In the genomic region with DNA sequence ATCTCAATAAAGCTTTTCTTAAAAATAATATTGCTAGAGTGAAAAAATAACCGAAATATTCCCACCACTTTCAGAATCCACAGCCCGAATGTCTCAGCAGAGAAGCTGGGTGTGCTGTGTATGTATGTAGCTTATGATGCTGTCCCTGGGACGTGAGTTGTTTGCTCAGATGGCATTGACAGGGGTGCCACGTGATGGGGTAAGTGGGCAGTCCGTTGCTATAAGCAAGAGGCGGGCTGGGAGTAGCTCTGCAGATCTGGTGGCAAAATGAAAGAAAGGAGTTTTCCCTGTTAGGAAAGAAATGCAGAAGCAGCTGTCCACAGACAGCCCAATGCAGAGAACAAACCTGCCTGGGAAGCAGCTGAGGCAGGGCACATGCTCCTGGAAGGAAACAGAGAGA, we compare ENCODE assay signal across 11 cellular contexts. TPM values are rescaled to one million over a fixed set of nuclear protein-coding genes. Genes with fewer than 3 reads are reported as not detected.
DNase-seq lines count a peak whose midpoint lies in the region; ATAC-seq, FAIRE-seq and TF ChIP-seq lines count a peak whose summit lies in the region.
"Had no signal": no experiment of that assay in that cellular context is flagged by ENCODE, and none has a peak within 500 bp of the region (broad histone marks: within the 10 kb centered on the region; RNA-seq: fewer than 3 reads in every experiment).

No MANE protein-coding gene starts in this region.

- intact Hi-C loops in esophagus squamous epithelium (cut with DNase I), result no loop called here

- H3K4me1 ChIP-seq in esophagus squamous epithelium, result peaks cover 13 to 37% (median 26%) of the 10 kb centered on the region in 3 donors
- H3K4me1 ChIP-seq in skeletal muscle tissue (ENCODE audit: control insufficient read depth in 3 of 3, insufficient read depth in 3 of 3, low read length in 3 of 3), result peaks cover 14 to 22% (median 15%) of the 10 kb centered on the region in 3 donors

- FAIRE-seq in GM12892 (lab: Jason Lieb, UNC), result no peak
- FAIRE-seq: GM18507 had no signal

- H3K27me3 ChIP-seq in esophagus squamous epithelium (no peaks in the 10 kb centered on the region), skeletal muscle tissue (ENCODE audit: control insufficient read depth in 3 of 3, insufficient read depth in 3 of 3, low read length in 3 of 3) (no peaks in the 10 kb centered on the region)

- H3K27me3 Mint-ChIP-seq in activated CD8-positive, alpha-beta memory T cell treated with anti-CD3 and anti-CD28 coated beads, Interleukin-2, amount 10 ng/mL, durations not matched to agents 7 days and 5 days, result peaks cover 9% of the 10 kb centered on the region

- H3K9ac ChIP-seq in skeletal muscle tissue (ENCODE audit: low read depth in 1 of 3, low read length in 3 of 3), result peak overlapping the region in 1 of 3 donors; percentile 66

- H3K9me3 ChIP-seq in esophagus squamous epithelium (no peaks in the 10 kb centered on the region), skeletal muscle tissue (ENCODE audit: control insufficient read depth in 3 of 3, low read length in 3 of 3) (no peaks in the 10 kb centered on the region)

- CTCF ChIA-PET in activated CD8-positive, alpha-beta memory T cell treated with anti-CD3 and anti-CD28 coated beads, Interleukin-2, amount 10 ng/mL, durations not matched to agents 7 days and 5 days (lab: Charles Lee), result interaction anchor here (3.2 kb wide), 1 partner anchor 19 kb away, joined by 12 read pairs; no protein-coding TSS in a partner anchor

- TF ChIP-seq POLR2A in esophagus squamous epithelium (IDR thresholded peaks at IDR 0.05) (no peak), GM12892 (IDR thresholded peaks at IDR 0.05; ENCODE audit: low read depth, low read length) (no peak)

- H3K36me3 ChIP-seq in esophagus squamous epithelium (no peaks in the 10 kb centered on the region), skeletal muscle tissue (ENCODE audit: control insufficient read depth in 3 of 3, insufficient read depth in 3 of 3, low read length in 3 of 3) (no peaks in the 10 kb centered on the region)

- no peak for TF ChIP-seq CTCF in esophagus squamous epithelium (IDR thresholded peaks at IDR 0.05)

- H3K4me3 ChIP-seq in esophagus squamous epithelium (peak overlapping the region in 2 of 4 donors; percentile 0 to 37), skeletal muscle tissue (ENCODE audit: low read length in 3 of 3) (peak overlapping the region in 2 of 3 donors; percentile 59 to 61)

- no peak overlapping the region for H3K27ac Mint-ChIP-seq in activated CD8-positive, alpha-beta memory T cell treated with anti-CD3 and anti-CD28 coated beads, Interleukin-2, amount 10 ng/mL, durations not matched to agents 7 days and 5 days

- peak; percentile 21 to 90 (median 79) for DNase-seq in NCI-H1417 (lab: John Stamatoyannopoulos, UW)
- DNase-seq in NCI-H1417 treated with DMSO at 0.1 percent for 48 hours (lab: John Stamatoyannopoulos, UW), result no peak
- peak; percentile 71 for DNase-seq in RPMI7951 (ENCODE audit: low read depth)
- DNase-seq in esophagus squamous epithelium (lab: John Stamatoyannopoulos, UW), result no peak
- DNase-seq in activated T-cell treated with anti-CD3 and anti-CD28 coated beads, Interleukin-2, amount 50 U/mL, for 48 hours, result no peak
- no peak for DNase-seq in GM12892 (ENCODE audit: insufficient read length)
- no peak for DNase-seq in activated CD8-positive, alpha-beta memory T cell treated with anti-CD3 and anti-CD28 coated beads, Interleukin-2, amount 10 ng/mL, durations not matched to agents 7 days and 5 days
- DNase-seq: mesendoderm, NCI-H2171 had no signal

- no peaks in the 10 kb centered on the region for H3K9me3 Mint-ChIP-seq in activated CD8-positive, alpha-beta memory T cell treated with anti-CD3 and anti-CD28 coated beads, Interleukin-2, amount 10 ng/mL, durations not matched to agents 7 days and 5 days (ENCODE audit: low read depth)

- H3K4me1 Mint-ChIP-seq in activated CD8-positive, alpha-beta memory T cell treated with anti-CD3 and anti-CD28 coated beads, Interleukin-2, amount 10 ng/mL, durations not matched to agents 7 days and 5 days, result peaks cover 9% of the 10 kb centered on the region

- WGBS in esophagus squamous epithelium, 2 donors, result 31% methylated on average over 6 of the region's 6 CpGs

- H3K27ac ChIP-seq in esophagus squamous epithelium, result peak overlapping the region in 3 of 4 donors; percentile 1 to 40 (median 3)
- no peak overlapping the region for H3K27ac ChIP-seq in skeletal muscle tissue (ENCODE audit: low read depth, low read length)

- peaks cover 1% of the 10 kb centered on the region for H3K36me3 Mint-ChIP-seq in activated CD8-positive, alpha-beta memory T cell treated with anti-CD3 and anti-CD28 coated beads, Interleukin-2, amount 10 ng/mL, durations not matched to agents 7 days and 5 days

- H3K4me3 Mint-ChIP-seq in activated CD8-positive, alpha-beta memory T cell treated with anti-CD3 and anti-CD28 coated beads, Interleukin-2, amount 10 ng/mL, durations not matched to agents 7 days and 5 days, result no peak overlapping the region

- ATAC-seq in activated CD8-positive, alpha-beta memory T cell treated with anti-CD3 and anti-CD28 coated beads, Interleukin-2, amount 10 ng/mL, durations not matched to agents 7 days and 5 days, result no peak

RNA-seq across cellular contexts. Expression of a gene that starts 3.8 kb away (rescaled TPM):
- 20.1 and 24.2 TPM in 2 replicates for total RNA-seq in RPMI7951 (2014; rRNA removed; shearing (Covaris generic))
- total RNA-seq in esophagus squamous epithelium (10 to 100 TPM; 16.3 to 27.3 (median 18.7) TPM), skeletal muscle tissue (26.6 TPM)
- 11.4 TPM for polyA plus RNA-seq in GM12892 (2012; ENCODE audit: missing spikeins)
- 10 to 100 TPM; 23.8 to 30.7 TPM for total RNA-seq in activated CD8-positive, alpha-beta memory T cell treated with anti-CD3 and anti-CD28 coated beads, Interleukin-2, amount 10 ng/mL, durations not matched to agents 7 days and 5 days

RNA-seq across cellular contexts. Expression of a gene that starts 60.0 kb away (rescaled TPM):
- 13.8 and 25.1 TPM in 2 replicates for total RNA-seq in RPMI7951 (2014; rRNA removed; shearing (Covaris generic))
- total RNA-seq in esophagus squamous epithelium (10 to 100 TPM; 31.9 to 48.8 (median 34.4) TPM), skeletal muscle tissue (16.7 TPM)
- 25.1 TPM for polyA plus RNA-seq in GM12892 (2012; ENCODE audit: missing spikeins)
- total RNA-seq in activated CD8-positive, alpha-beta memory T cell treated with anti-CD3 and anti-CD28 coated beads, Interleukin-2, amount 10 ng/mL, durations not matched to agents 7 days and 5 days, result 10 to 100 TPM; 52.4 to 56.1 TPM

Comparison
In these comparisons a context has a peak if more than half of its experiments do, and no peak if none do; other contexts are left out.
1. DNase-seq: peak in NCI-H1417 (3 of 3) and RPMI7951 (single experiment); none in NCI-H1417 treated with DMSO at 0.1 percent for 48 hours (single experiment), esophagus squamous epithelium (single experiment), activated T-cell treated with anti-CD3 and anti-CD28 coated beads, Interleukin-2, amount 50 U/mL, for 48 hours (0 of 2), GM12892 (single experiment) and activated CD8-positive, alpha-beta memory T cell treated with anti-CD3 and anti-CD28 coated beads, Interleukin-2, amount 10 ng/mL, durations not matched to agents 7 days and 5 days (single experiment).